ENCODE assay signal across 16 cellular contexts in the genomic region with DNA sequence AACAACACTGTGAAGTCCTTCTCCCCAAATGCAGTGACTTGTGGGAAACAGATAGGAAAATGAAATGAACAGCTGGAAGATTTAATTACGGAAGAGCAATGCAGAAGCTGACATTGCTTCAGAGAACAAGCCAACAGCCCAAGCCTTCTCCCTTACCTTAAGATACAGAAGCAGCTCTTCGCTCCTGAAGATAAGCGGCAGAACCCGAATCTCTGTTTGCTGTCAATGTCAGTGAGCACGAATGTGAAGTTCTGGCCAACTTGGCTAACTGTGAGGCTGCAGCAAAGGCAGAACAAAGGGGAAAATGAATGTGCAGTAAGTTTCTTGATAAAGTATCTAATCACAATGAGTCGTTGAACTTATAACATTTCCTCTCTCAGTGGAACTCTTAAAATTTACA.
"Had no signal": no experiment of that assay in that cellular context is flagged by ENCODE, and none has a peak within 500 bp of the region (broad histone marks: within the 10 kb centered on the region; RNA-seq: fewer than 3 reads in every experiment).

No MANE protein-coding gene starts in this region.

- H3K27me3 Mint-ChIP-seq: activated naive CD8-positive, alpha-beta T cell; naive thymus-derived CD4-positive, alpha-beta T cell; stimulated activated memory B cell treated with anti-CD40 and anti-IgM and Interleukin-4, amounts not matched to agents 10 μg/mL and 1 μg/mL and 100 μg/mL, for 72 hours had no signal

- H3K36me3 ChIP-seq: breast epithelium, pancreas, transverse colon had no signal

- H3K9me3 Mint-ChIP-seq: endodermal cell; naive thymus-derived CD4-positive, alpha-beta T cell; stimulated activated memory B cell treated with anti-CD40 and anti-IgM and Interleukin-4, amounts not matched to agents 10 μg/mL and 1 μg/mL and 100 μg/mL, for 72 hours had no signal

- H3K9me3 ChIP-seq: breast epithelium, pancreas, transverse colon had no signal

- ATAC-seq: activated CD4-positive, CD25-positive, alpha-beta regulatory T cell treated with anti-CD3 and anti-CD28 coated beads, Interleukin-2, amount 50 U/mL, for 24 hours; naive thymus-derived CD4-positive, alpha-beta T cell; pancreas; stimulated activated memory B cell treated with anti-CD40 and anti-IgM and Interleukin-4, amounts not matched to agents 10 μg/mL and 1 μg/mL and 100 μg/mL, for 72 hours had no signal

- H3K4me3 Mint-ChIP-seq: activated naive CD8-positive, alpha-beta T cell; endodermal cell; naive thymus-derived CD4-positive, alpha-beta T cell; stimulated activated memory B cell treated with anti-CD40 and anti-IgM and Interleukin-4, amounts not matched to agents 10 μg/mL and 1 μg/mL and 100 μg/mL, for 72 hours had no signal

- H3K27ac ChIP-seq: breast epithelium, dorsolateral prefrontal cortex, pancreas, transverse colon had no signal

- H3K4me1 ChIP-seq: breast epithelium, pancreas had no signal

- DNase-seq: activated CD4-positive, alpha-beta T cell treated with anti-CD3 and anti-CD28 coated beads, Interleukin-2, amount 50 U/mL, for 1 hour; activated CD8-positive, alpha-beta memory T cell treated with anti-CD3 and anti-CD28 coated beads for 24 hours; activated gamma-delta T cell treated with Interleukin-2 at 50 U/mL for 16 hours; anterior cingulate cortex; dorsolateral prefrontal cortex; islet precursor cell; naive thymus-derived CD4-positive, alpha-beta T cell; pancreas; stimulated activated CD4-positive, alpha-beta T cell treated with anti-CD3 and anti-CD28 coated beads, Interleukin-2, amount 100 ng/mL, for 48 hours; SW 1271; transverse colon had no signal

- H3K27me3 ChIP-seq: breast epithelium, dorsolateral prefrontal cortex, pancreas, transverse colon had no signal

- H3K27ac Mint-ChIP-seq: activated naive CD8-positive, alpha-beta T cell; endodermal cell; naive thymus-derived CD4-positive, alpha-beta T cell; stimulated activated memory B cell treated with anti-CD40 and anti-IgM and Interleukin-4, amounts not matched to agents 10 μg/mL and 1 μg/mL and 100 μg/mL, for 72 hours had no signal

- H3K4me3 ChIP-seq: breast epithelium, pancreas, transverse colon had no signal
